20 cellular contexts compared by ENCODE assay signal in the genomic region with DNA sequence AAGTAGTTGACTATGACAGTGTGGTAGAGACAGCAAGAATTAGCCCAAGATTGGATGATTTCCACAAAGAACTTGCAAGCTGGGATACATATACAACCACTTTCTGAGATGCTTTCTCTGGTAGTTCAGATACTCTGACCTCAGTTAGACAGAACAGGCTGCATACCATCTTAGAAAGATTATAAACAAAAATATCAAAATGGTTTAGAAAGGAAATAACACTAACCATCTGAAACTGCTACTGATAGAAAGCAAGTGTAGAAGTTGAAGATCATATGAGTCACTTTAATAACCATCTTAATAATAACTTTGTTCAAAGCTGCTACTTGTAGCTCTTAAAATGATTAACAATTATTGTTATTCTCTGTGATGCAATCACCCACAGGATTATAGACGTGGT.
DNase-seq lines count a peak whose midpoint lies in the region; ATAC-seq and TF ChIP-seq lines count a peak whose summit lies in the region.
"Had no signal": no experiment of that assay in that cellular context is flagged by ENCODE, and none has a peak within 500 bp of the region (broad histone marks: within the 10 kb centered on the region; RNA-seq: fewer than 3 reads in every experiment).

No MANE protein-coding gene starts in this region.

- no peaks in the 10 kb centered on the region for H3K9me3 ChIP-seq in AG04450 (ENCODE audit: control insufficient read depth, insufficient read depth, low read length)
- H3K9me3 ChIP-seq: HAP-1, SJCRH30 had no signal

- no peaks in the 10 kb centered on the region for H3K36me3 ChIP-seq in brain microvascular endothelial cell (replicated peaks)
- H3K36me3 ChIP-seq: HAP-1, SJCRH30 had no signal

- in situ Hi-C loops in brain microvascular endothelial cell (cut with HindIII; ENCODE audit: low pct_ligation_motif_present, low sequenced_read_pairs): no loop called here

- CTCF ChIA-PET in AG04450 (lab: Charles Lee): interaction anchor here (1.2 to 1.4 kb wide), 2 partner anchors 104 to 388 kb away, joined by 3 to 4 read pairs; no protein-coding TSS in a partner anchor

- POLR2A ChIA-PET in AG04450 (lab: Yijun Ruan, JAX): interaction anchor here (1.1 kb wide), 1 partner anchor 280 kb away, joined by 3 read pairs; a partner anchor contains a TSS

- TF ChIP-seq CTCF in AG04450 (IDR thresholded peaks at IDR 0.05; ENCODE audit: low read depth, low read length): no peak
- no peak for TF ChIP-seq CTCF in brain microvascular endothelial cell (IDR thresholded peaks at IDR 0.05; ENCODE audit: low read depth, low read length, missing control alignments)

- no peak overlapping the region for H3K4me3 ChIP-seq in AG04450 (ENCODE audit: low read depth, low read length)
- H3K4me3 ChIP-seq in brain microvascular endothelial cell (ENCODE audit: low read depth, low read length): no peak overlapping the region
- H3K4me3 ChIP-seq: GM12878, GM23338, HAP-1, SJCRH30 had no signal

- peak; percentile 41 for ATAC-seq in HG03175 (IDR thresholded peaks at IDR 0.05; ENCODE audit: unreplicated experiment)
- no peak for ATAC-seq in HG02884 (IDR thresholded peaks at IDR 0.05; ENCODE audit: unreplicated experiment)
- ATAC-seq: GM12878, GM23338, Panc1 had no signal

- H3K27me3 ChIP-seq in AG04450 (ENCODE audit: control insufficient read depth, insufficient read depth, low read length) (no peaks in the 10 kb centered on the region), brain microvascular endothelial cell (replicated peaks) (no peaks in the 10 kb centered on the region)
- H3K27me3 ChIP-seq: SJCRH30 had no signal

- no peak overlapping the region for H3K27ac ChIP-seq in AG04450 (ENCODE audit: low read depth, low read length)
- H3K27ac ChIP-seq in brain microvascular endothelial cell: peak overlapping the region; percentile 1
- H3K27ac ChIP-seq: SJCRH30 had no signal

- DNase-seq in AG04450 (ENCODE audit: low read depth, low spot score) (peak; percentile 65), brain microvascular endothelial cell (no peak), kidney glomerular epithelial cell (lab: John Stamatoyannopoulos, UW) (peak; percentile 16), NCI-H2029 treated with DMSO at 0.1 percent for 48 hours (lab: John Stamatoyannopoulos, UW) (no peak), NCI-H526 (lab: John Stamatoyannopoulos, UW) (no peak)
- no peak for DNase-seq in activated CD4-positive, CD25-positive, alpha-beta regulatory T cell treated with anti-CD3 and anti-CD28 coated beads, Interleukin-2, amount 50 U/mL, for 72 hours
- DNase-seq: KG1, NCI-H1092, NCI-H1436, NCI-H187 treated with DMSO at 0.1 percent for 48 hours, NCI-H226, NCI-H510A treated with DMSO at 0.1 percent for 48 hours, NCI-H774, SJCRH30 had no signal

Comparison
In these comparisons a context has a peak if more than half of its experiments do, and no peak if none do; other contexts are left out.
1. DNase-seq: peak in AG04450 (single experiment) and kidney glomerular epithelial cell (single experiment); none in brain microvascular endothelial cell (single experiment), activated CD4-positive, CD25-positive, alpha-beta regulatory T cell treated with anti-CD3 and anti-CD28 coated beads, Interleukin-2, amount 50 U/mL, for 72 hours (single experiment), NCI-H2029 treated with DMSO at 0.1 percent for 48 hours (single experiment) and NCI-H526 (0 of 2).